ENCODE assay signal across 22 cellular contexts in genomic region chr1:218817747-218818146, GRCh38.
DNase-seq lines count a peak whose midpoint lies in the region; ATAC-seq and TF ChIP-seq lines count a peak whose summit lies in the region.
"Had no signal": no experiment of that assay in that cellular context is flagged by ENCODE, and none has a peak within 500 bp of the region (broad histone marks: within the 10 kb centered on the region; RNA-seq: fewer than 3 reads in every experiment).

No MANE protein-coding gene starts in this region.

- TF ChIP-seq CTCF in right atrium auricular region (IDR thresholded peaks at IDR 0.05) = no peak

- H2BK12ac ChIP-seq in neuronal stem cell (ENCODE audit: low read length) = no peak overlapping the region

- H4K8ac ChIP-seq in neuronal stem cell (ENCODE audit: low read depth, low read length) = no peak overlapping the region

- no peak overlapping the region for H3K4ac ChIP-seq in neuronal stem cell (ENCODE audit: low read length)

- intact Hi-C loops in Right ventricle myocardium inferior (cut with DNase I) = no loop called here

- H3K18ac ChIP-seq in neuronal stem cell (ENCODE audit: low read length) = peak overlapping the region; percentile 48

- peak overlapping the region; percentile 51 for H2AFZ ChIP-seq in neuronal stem cell (ENCODE audit: low read length)

- H4K91ac ChIP-seq in neuronal stem cell (ENCODE audit: low read depth, low read length, poor library complexity) = no peak overlapping the region

- no CpG with 5 or more reads among the region's 5 CpGs for WGBS in neuronal stem cell (ENCODE audit: extremely low coverage in 2 of 2, insufficient read length in 2 of 2, insufficient replicate concordance in 1 of 2), 2 donors

- H3K27me3 ChIP-seq in right atrium auricular region (no peaks in the 10 kb centered on the region), neuronal stem cell (ENCODE audit: control insufficient read depth in 3 of 3, insufficient read depth in 3 of 3, low read depth in 1 of 3, low read length in 3 of 3) (no peaks in the 10 kb centered on the region)
- H3K27me3 ChIP-seq: BE2C, right lobe of liver, transverse colon had no signal

- H3K4me2 ChIP-seq in neuronal stem cell (ENCODE audit: insufficient read depth, low read length, poor library complexity, severe bottlenecking) = no peak overlapping the region

- H3K9me3 ChIP-seq in right atrium auricular region = no peaks in the 10 kb centered on the region
- H3K9me3 ChIP-seq in neuronal stem cell (replicated peaks in 1 of 2; ENCODE audit: control insufficient read depth in 2 of 2, insufficient read depth in 1 of 2, low read depth in 1 of 2, low read length in 2 of 2) = no peaks in the 10 kb centered on the region
- H3K9me3 ChIP-seq: BE2C, Caco-2, right lobe of liver, transverse colon had no signal

- no peak overlapping the region for H3K14ac ChIP-seq in neuronal stem cell (ENCODE audit: low read length)

- peak overlapping the region; percentile 52 for H2AK5ac ChIP-seq in neuronal stem cell (ENCODE audit: low read depth, low read length)

- H3K9ac ChIP-seq in neuronal stem cell (ENCODE audit: low read depth, low read length, poor library complexity) = no peak overlapping the region

- H3K4me3 ChIP-seq in right atrium auricular region = no peak overlapping the region
- no peak overlapping the region for H3K4me3 ChIP-seq in neuronal stem cell (ENCODE audit: low read length in 2 of 2)
- H3K4me3 ChIP-seq: right lobe of liver, transverse colon had no signal

- no peak overlapping the region for H3K23ac ChIP-seq in neuronal stem cell (ENCODE audit: low read depth, low read length, poor library complexity)

- DNase-seq in Right ventricle myocardium inferior (ENCODE audit: missing footprints) (no peak), right atrium auricular region (ENCODE audit: low spot score) (no peak), globus pallidus (ENCODE audit: low spot score) (peak; percentile 14), neuronal stem cell (ENCODE audit: low spot score) (no peak), SHP77 (lab: John Stamatoyannopoulos, UW) (no peak), SW480 (ENCODE audit: low spot score) (no peak)
- DNase-seq: activated CD4-positive, alpha-beta memory T cell treated with anti-CD3 and anti-CD28 coated beads, Interleukin-2, amount 10 ng/mL, durations not matched to agents 7 days and 5 days; activated naive CD4-positive, alpha-beta T cell; BE2C; Caco-2; effector memory CD8-positive, alpha-beta T cell; EL; kidney; NCI-H1105 treated with DMSO at 0.1 percent for 48 hours; NCI-H2107; NCI-H510A treated with DMSO at 0.1 percent for 48 hours; right lobe of liver; stimulated activated naive CD4-positive, alpha-beta T cell treated with Interleukin-2 at 50 U/mL for 16 hours; transverse colon had no signal

- no peak overlapping the region for H2BK120ac ChIP-seq in neuronal stem cell (ENCODE audit: low read depth, low read length)

- ATAC-seq in Right ventricle myocardium inferior (peak; percentile 86), HG02981 (IDR thresholded peaks at IDR 0.05; ENCODE audit: unreplicated experiment) (no peak), HG03135 (IDR thresholded peaks at IDR 0.05; ENCODE audit: unreplicated experiment) (no peak)
- ATAC-seq: effector memory CD8-positive, alpha-beta T cell had no signal

- H2BK5ac ChIP-seq in neuronal stem cell (ENCODE audit: low read length) = no peak overlapping the region

- H3K27ac ChIP-seq in right atrium auricular region (no peak overlapping the region), neuronal stem cell (replicated peaks; ENCODE audit: low read length) (no peak overlapping the region)
- H3K27ac ChIP-seq: 22Rv1, right lobe of liver, transverse colon had no signal

- no peaks in the 10 kb centered on the region for H3K79me1 ChIP-seq in neuronal stem cell (ENCODE audit: low read depth, low read length)

- H3K36me3 ChIP-seq in right atrium auricular region (no peaks in the 10 kb centered on the region), neuronal stem cell (replicated peaks in 1 of 2; ENCODE audit: control insufficient read depth in 2 of 2, insufficient read depth in 2 of 2, low read length in 2 of 2) (no peaks in the 10 kb centered on the region)
- H3K36me3 ChIP-seq: BE2C, right lobe of liver, transverse colon had no signal

- no peak overlapping the region for H2BK15ac ChIP-seq in neuronal stem cell (ENCODE audit: low read length)

- no peaks in the 10 kb centered on the region for H3K4me1 ChIP-seq in right atrium auricular region
- H3K4me1 ChIP-seq in neuronal stem cell (ENCODE audit: control insufficient read depth in 2 of 2, insufficient read depth in 1 of 2, low read depth in 1 of 2, low read length in 2 of 2) = no peaks in the 10 kb centered on the region
- H3K4me1 ChIP-seq: BE2C, Caco-2, right lobe of liver, transverse colon had no signal
